ENCODE assay signal across 1 cellular context in the genomic region with DNA sequence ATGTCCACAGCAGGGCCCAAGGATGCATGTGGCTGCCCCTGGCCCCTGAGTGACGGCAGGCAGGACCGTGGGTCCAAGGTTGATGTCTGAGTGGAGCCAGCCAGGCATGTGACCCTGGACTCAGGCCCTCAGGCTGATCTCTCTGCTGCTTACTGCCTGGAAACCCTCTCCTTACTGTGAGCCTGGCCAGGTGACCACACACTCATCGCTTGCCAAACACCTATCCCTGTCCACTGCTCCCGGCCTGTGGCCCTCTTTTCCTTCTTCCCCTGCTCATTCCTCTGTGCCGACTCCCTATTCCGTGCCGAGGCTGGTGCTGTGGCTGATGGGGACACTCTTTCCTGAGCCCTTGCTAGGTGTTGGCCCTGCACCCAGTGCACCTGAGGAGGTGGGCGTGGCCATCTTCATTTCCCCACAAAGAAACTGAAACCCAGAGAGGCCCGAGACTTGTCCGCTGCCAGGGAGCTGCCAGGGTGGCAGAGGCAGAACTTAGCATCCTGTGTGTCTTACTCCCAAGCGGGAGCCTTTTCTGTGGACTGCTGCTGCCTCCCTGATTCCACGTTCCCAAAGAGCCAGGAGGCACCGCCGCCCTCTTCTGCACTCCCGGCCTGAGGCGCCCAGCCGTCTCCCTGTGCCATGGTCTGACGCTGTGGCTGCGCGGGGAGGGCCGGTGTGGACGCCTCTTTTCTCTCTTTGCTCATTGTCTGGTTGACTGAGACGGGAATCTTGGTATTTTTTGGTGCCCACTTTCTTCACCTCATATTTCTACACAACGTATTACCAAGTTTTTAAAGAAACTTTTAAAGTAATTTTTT.
TF ChIP-seq lines count a peak whose summit lies in the region.

No MANE protein-coding gene starts in this region.

TF ChIP-seq in HepG2, 621 proteins besides CTCF, POLR2A, EP300 and RAD21 (continued from another document):
- TF ChIP-seq, protein P1, sequence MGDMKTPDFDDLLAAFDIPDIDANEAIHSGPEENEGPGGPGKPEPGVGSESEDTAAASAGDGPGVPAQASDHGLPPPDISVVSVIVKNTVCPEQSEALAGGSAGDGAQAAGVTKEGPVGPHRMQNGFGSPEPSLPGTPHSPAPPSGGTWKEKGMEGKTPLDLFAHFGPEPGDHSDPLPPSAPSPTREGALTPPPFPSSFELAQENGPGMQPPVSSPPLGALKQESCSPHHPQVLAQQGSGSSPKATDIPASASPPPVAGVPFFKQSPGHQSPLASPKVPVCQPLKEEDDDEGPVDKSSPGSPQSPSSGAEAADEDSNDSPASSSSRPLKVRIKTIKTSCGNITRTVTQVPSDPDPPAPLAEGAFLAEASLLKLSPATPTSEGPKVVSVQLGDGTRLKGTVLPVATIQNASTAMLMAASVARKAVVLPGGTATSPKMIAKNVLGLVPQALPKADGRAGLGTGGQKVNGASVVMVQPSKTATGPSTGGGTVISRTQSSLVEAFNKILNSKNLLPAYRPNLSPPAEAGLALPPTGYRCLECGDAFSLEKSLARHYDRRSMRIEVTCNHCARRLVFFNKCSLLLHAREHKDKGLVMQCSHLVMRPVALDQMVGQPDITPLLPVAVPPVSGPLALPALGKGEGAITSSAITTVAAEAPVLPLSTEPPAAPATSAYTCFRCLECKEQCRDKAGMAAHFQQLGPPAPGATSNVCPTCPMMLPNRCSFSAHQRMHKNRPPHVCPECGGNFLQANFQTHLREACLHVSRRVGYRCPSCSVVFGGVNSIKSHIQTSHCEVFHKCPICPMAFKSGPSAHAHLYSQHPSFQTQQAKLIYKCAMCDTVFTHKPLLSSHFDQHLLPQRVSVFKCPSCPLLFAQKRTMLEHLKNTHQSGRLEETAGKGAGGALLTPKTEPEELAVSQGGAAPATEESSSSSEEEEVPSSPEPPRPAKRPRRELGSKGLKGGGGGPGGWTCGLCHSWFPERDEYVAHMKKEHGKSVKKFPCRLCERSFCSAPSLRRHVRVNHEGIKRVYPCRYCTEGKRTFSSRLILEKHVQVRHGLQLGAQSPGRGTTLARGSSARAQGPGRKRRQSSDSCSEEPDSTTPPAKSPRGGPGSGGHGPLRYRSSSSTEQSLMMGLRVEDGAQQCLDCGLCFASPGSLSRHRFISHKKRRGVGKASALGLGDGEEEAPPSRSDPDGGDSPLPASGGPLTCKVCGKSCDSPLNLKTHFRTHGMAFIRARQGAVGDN (CRISPR knock-in tag; IDR thresholded peaks at IDR 0.05) = peak; percentile 59
